Comparison of ENCODE assay signal across 1 cellular context in the genomic region with DNA sequence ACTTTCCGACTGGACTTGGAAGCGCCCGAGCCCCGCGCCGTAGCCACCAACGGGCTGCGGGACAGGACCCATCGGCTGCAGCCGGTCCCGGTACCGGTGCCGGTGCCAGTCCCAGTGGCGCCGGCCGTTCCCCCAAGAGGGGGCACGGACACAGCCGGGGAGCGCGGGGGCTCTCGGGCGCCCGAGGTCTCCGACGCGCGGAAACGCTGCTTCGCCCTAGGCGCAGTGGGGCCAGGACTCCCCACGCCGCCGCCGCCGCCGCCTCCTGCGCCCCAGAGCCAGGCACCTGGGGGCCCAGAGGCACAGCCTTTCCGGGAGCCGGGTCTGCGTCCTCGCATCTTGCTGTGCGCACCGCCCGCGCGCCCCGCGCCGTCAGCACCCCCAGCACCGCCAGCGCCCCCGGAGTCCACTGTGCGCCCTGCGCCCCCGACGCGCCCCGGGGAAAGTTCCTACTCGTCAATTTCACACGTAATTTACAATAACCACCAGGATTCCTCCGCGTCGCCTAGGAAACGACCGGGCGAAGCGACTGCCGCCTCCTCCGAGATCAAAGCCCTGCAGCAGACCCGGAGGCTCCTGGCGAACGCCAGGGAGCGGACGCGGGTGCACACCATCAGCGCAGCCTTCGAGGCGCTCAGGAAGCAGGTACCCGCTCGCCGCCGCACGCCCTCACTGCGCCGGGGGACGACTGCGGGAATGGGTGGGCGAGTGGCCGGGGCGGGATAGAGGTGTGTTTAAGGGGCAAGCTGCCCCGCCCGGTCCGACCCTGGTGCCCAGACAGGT.
TF ChIP-seq lines count a peak whose summit lies in the region.

No MANE protein-coding gene starts in this region.

TF ChIP-seq in HEK293, 187 proteins besides CTCF, POLR2A, EP300 and RAD21 (continued from another document):
- TF ChIP-seq ZNF664 (tag by site-specific recombination; IDR thresholded peaks at IDR 0.05) = no peak
- 0 out of 2 replicates have a peak, but pooled peaks have one; percentile 13 for TF ChIP-seq ZNF335 (tag by site-specific recombination; conservative IDR thresholded peaks at IDR 0.05)
- 0 out of 2 replicates have a peak, but pooled peaks have one; percentile 66 for TF ChIP-seq EGR2 (tag by site-specific recombination; IDR thresholded peaks at IDR 0.05; ENCODE audit: low read depth)
- TF ChIP-seq ZBTB8A (tag by site-specific recombination; IDR thresholded peaks at IDR 0.05) = peak; percentile 67; the same call in 1 of the 2 replicates
- 0 out of 2 replicates have a peak, but pooled peaks have one; percentile 32 for TF ChIP-seq ZEB2 (tag by site-specific recombination; IDR thresholded peaks at IDR 0.05)
- TF ChIP-seq ZNF354C (tag by site-specific recombination; IDR thresholded peaks at IDR 0.05; ENCODE audit: borderline replicate concordance, low read depth) = no peak
- TF ChIP-seq, protein P1, sequence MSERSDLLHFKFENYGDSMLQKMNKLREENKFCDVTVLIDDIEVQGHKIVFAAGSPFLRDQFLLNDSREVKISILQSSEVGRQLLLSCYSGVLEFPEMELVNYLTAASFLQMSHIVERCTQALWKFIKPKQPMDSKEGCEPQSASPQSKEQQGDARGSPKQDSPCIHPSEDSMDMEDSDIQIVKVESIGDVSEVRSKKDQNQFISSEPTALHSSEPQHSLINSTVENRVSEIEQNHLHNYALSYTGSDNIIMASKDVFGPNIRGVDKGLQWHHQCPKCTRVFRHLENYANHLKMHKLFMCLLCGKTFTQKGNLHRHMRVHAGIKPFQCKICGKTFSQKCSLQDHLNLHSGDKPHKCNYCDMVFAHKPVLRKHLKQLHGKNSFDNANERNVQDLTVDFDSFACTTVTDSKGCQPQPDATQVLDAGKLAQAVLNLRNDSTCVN (tag by site-specific recombination; optimal IDR thresholded peaks at IDR 0.05) = peak; percentile 79
- TF ChIP-seq, protein P2, sequence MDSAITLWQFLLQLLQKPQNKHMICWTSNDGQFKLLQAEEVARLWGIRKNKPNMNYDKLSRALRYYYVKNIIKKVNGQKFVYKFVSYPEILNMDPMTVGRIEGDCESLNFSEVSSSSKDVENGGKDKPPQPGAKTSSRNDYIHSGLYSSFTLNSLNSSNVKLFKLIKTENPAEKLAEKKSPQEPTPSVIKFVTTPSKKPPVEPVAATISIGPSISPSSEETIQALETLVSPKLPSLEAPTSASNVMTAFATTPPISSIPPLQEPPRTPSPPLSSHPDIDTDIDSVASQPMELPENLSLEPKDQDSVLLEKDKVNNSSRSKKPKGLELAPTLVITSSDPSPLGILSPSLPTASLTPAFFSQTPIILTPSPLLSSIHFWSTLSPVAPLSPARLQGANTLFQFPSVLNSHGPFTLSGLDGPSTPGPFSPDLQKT (IDR thresholded peaks at IDR 0.05; ENCODE audit: borderline replicate concordance, low read depth, low read length) = no peak
- TF ChIP-seq ZFHX2 (tag by site-specific recombination; conservative IDR thresholded peaks at IDR 0.05) = peak; percentile 82
- peak; percentile 43; the same call in 1 of the 2 replicates for TF ChIP-seq SP3 (tag by site-specific recombination; IDR thresholded peaks at IDR 0.05)
- no peak for TF ChIP-seq SCRT1 (tag by site-specific recombination; IDR thresholded peaks at IDR 0.05; ENCODE audit: borderline replicate concordance)
- TF ChIP-seq, protein P3, sequence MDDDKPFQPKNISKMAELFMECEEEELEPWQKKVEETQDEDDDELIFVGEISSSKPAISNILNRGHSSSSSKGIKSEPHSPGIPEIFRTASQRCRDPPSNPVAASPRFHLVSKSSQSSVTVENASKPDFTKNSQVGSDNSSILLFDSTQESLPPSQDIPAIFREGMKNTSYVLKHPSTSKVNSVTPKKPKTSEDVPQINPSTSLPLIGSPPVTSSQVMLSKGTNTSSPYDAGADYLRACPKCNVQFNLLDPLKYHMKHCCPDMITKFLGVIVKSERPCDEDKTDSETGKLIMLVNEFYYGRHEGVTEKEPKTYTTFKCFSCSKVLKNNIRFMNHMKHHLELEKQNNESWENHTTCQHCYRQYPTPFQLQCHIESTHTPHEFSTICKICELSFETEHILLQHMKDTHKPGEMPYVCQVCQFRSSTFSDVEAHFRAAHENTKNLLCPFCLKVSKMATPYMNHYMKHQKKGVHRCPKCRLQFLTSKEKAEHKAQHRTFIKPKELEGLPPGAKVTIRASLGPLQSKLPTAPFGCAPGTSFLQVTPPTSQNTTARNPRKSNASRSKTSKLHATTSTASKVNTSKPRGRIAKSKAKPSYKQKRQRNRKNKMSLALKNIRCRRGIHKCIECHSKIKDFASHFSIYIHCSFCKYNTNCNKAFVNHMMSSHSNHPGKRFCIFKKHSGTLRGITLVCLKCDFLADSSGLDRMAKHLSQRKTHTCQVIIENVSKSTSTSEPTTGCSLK (tag by site-specific recombination; IDR thresholded peaks at IDR 0.05) = no peak
- no peak for TF ChIP-seq ZNF585B (tag by site-specific recombination; IDR thresholded peaks at IDR 0.05)
- no peak for TF ChIP-seq ZNF768 (tag by site-specific recombination; IDR thresholded peaks at IDR 0.05)
- TF ChIP-seq ZNF521 (tag by site-specific recombination; IDR thresholded peaks at IDR 0.05) = no peak
- TF ChIP-seq, protein P4, sequence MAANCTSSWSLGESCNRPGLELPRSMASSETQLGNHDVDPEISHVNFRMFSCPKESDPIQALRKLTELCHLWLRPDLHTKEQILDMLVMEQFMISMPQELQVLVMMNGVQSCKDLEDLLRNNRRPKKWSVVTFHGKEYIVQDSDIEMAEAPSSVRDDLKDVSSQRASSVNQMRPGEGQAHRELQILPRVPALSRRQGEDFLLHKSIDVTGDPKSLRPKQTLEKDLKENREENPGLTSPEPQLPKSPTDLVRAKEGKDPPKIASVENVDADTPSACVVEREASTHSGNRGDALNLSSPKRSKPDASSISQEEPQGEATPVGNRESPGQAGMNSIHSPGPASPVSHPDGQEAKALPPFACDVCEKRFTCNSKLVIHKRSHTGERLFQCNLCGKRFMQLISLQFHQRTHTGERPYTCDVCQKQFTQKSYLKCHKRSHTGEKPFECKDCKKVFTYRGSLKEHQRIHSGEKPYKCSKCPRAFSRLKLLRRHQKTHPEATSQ (tag by site-specific recombination; IDR thresholded peaks at IDR 0.05) = no peak
- TF ChIP-seq HOXC10 (CRISPR knock-in tag; IDR thresholded peaks at IDR 0.05) = no peak
